ENCODE assay signal across 9 cellular contexts in the genomic region with DNA sequence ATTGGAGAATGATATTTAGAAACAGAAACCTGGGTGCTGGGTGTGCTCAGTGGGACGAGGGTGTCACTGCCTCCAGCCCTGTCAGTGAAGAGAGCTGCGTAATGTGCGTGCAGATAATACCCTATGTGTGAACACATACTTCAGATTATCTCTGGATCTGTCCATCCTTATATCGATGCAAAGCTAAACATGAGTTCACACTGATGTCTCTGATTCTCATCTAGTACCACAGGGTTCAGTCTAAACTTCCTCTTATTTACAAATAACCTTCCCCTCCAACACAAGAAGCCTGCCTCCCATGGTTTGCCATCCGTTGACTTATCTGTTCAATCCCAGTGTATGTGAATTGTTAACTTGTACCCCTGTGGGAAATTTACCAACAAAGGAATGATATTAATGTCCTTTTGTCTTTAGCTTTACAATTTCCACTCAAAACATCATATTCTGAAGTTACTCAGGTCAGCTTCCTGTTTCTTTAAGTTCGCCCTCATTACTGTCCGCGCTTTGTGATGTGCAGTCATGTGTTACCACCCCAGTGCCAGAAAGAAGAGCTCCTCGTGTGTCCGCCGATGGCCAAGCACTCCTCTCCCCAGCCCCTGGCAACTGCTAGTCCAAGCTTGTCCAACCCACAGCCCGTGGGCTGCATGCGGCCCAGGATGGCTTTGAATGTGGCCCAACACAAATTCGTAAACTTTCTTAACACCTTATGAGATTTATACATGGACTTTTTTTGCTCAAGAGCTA.
"Had no signal": no experiment of that assay in that cellular context is flagged by ENCODE, and none has a peak within 500 bp of the region (broad histone marks: within the 10 kb centered on the region; RNA-seq: fewer than 3 reads in every experiment).

No MANE protein-coding gene starts in this region.

- H3K9ac ChIP-seq: parathyroid adenoma had no signal

- H3K27me3 ChIP-seq: suprapubic skin, upper lobe of left lung had no signal

- H3K27ac Mint-ChIP-seq: activated CD4-positive, alpha-beta memory T cell treated with anti-CD3 and anti-CD28 coated beads for 36 hours; activated T-helper 1 cell treated with anti-CD3 and anti-CD28 coated beads, Interleukin-12 subunit alpha, Interleukin-12 subunit beta, Interleukin-2, Interleukin-4 antibody, amounts not matched to agents 30 ng/mL and 10 ng/mL and 1 ng/mL, durations not matched to agents 14 hours and 24 hours and 36 hours had no signal

- H3K27ac ChIP-seq: parathyroid adenoma, suprapubic skin, upper lobe of left lung had no signal

- H3K4me3 Mint-ChIP-seq: activated CD4-positive, alpha-beta memory T cell treated with anti-CD3 and anti-CD28 coated beads for 36 hours; activated T-helper 1 cell treated with anti-CD3 and anti-CD28 coated beads, Interleukin-12 subunit alpha, Interleukin-12 subunit beta, Interleukin-2, Interleukin-4 antibody, amounts not matched to agents 30 ng/mL and 10 ng/mL and 1 ng/mL, durations not matched to agents 14 hours and 24 hours and 36 hours had no signal

- DNase-seq: activated CD4-positive, alpha-beta memory T cell treated with anti-CD3 and anti-CD28 coated beads for 36 hours; activated CD4-positive, CD25-positive, alpha-beta regulatory T cell treated with anti-CD3 and anti-CD28 coated beads, Interleukin-2, amount 50 U/mL, for 72 hours; activated naive CD4-positive, alpha-beta T cell; kidney; SW 1271 had no signal

- H3K9me3 ChIP-seq: upper lobe of left lung had no signal

- H3K36me3 ChIP-seq: suprapubic skin, upper lobe of left lung had no signal

- H3K4me1 ChIP-seq: parathyroid adenoma, suprapubic skin, upper lobe of left lung had no signal

- H3K27me3 Mint-ChIP-seq: activated CD4-positive, alpha-beta memory T cell treated with anti-CD3 and anti-CD28 coated beads for 36 hours had no signal

- H3K9me3 Mint-ChIP-seq: activated CD4-positive, alpha-beta memory T cell treated with anti-CD3 and anti-CD28 coated beads for 36 hours; activated T-helper 1 cell treated with anti-CD3 and anti-CD28 coated beads, Interleukin-12 subunit alpha, Interleukin-12 subunit beta, Interleukin-2, Interleukin-4 antibody, amounts not matched to agents 30 ng/mL and 10 ng/mL and 1 ng/mL, durations not matched to agents 14 hours and 24 hours and 36 hours had no signal

- H3K4me3 ChIP-seq: suprapubic skin, upper lobe of left lung had no signal
